ENCODE assay signal across 8 cellular contexts in genomic region chr11:35418847-35419712, GRCh38.
DNase-seq lines count a peak whose midpoint lies in the region; ATAC-seq, FAIRE-seq and TF ChIP-seq lines count a peak whose summit lies in the region.

TSS of gene SLC1A2 (minus strand) at chr11:35419558. CDS start at chr11:35418966, 592 bp downstream.

- H3K9me3 ChIP-seq in adipocyte (ENCODE audit: control insufficient read depth, low read length), result no peaks in the 10 kb centered on the region

- peaks cover 1% of the 10 kb centered on the region for H3K4me1 ChIP-seq in adipocyte (ENCODE audit: control insufficient read depth, insufficient read depth, low read length)

- ATAC-seq in HG03097 (IDR thresholded peaks at IDR 0.05; ENCODE audit: low FRiP score, unreplicated experiment), result no peak

- H3K4me3 ChIP-seq in LNCaP clone FGC (ENCODE audit: low read depth, low read length), result peak within 1 kb of the TSS; percentile 38
- H3K4me3 ChIP-seq in adipocyte (ENCODE audit: low read length), result peak within 1 kb of the TSS; percentile 81
- peak within 1 kb of the TSS; percentile 40 for H3K4me3 ChIP-seq in retinal pigment epithelial cell (ENCODE audit: low read length)

- peaks cover 5% of the 10 kb centered on the region for H3K27me3 ChIP-seq in adipocyte (replicated peaks; ENCODE audit: control insufficient read depth, insufficient read depth, low read length)

- peak within 1 kb of the TSS; percentile 61 for H3K9ac ChIP-seq in adipocyte (ENCODE audit: low read length)

- DNase-seq in D721Med (ENCODE audit: insufficient read length, low spot score), result peak; percentile 19
- DNase-seq in LNCaP clone FGC (ENCODE audit: low read depth), result no peak
- peak; percentile 65 for DNase-seq in adipocyte (ENCODE audit: low read depth)
- peak; percentile 40 for DNase-seq in hepatic stellate cell (ENCODE audit: low spot score)
- no peak for DNase-seq in retinal pigment epithelial cell (ENCODE audit: low read depth)
- no peak for DNase-seq in GF-D8 (lab: John Stamatoyannopoulos, UW)
- DNase-seq in HPDE6-E6E7 (ENCODE audit: extremely low spot score), result no peak

- TF ChIP-seq CTCF in D721Med (IDR thresholded peaks at IDR 0.05; ENCODE audit: insufficient read depth, missing control alignments) (no peak), LNCaP clone FGC (IDR thresholded peaks at IDR 0.05; ENCODE audit: control insufficient read depth, extremely low read depth, insufficient read depth) (no peak), retinal pigment epithelial cell (conservative IDR thresholded peaks at IDR 0.05; ENCODE audit: low read depth, low read length) (no peak)

- H3K36me3 ChIP-seq in adipocyte (ENCODE audit: control insufficient read depth, insufficient read depth, low read length, severe bottlenecking), result no peaks in the 10 kb centered on the region

- no peak for FAIRE-seq in D721Med (lab: Jason Lieb, UNC)

Comparison
In these comparisons a context has a peak if more than half of its experiments do, and no peak if none do; other contexts are left out.
1. DNase-seq: peak in D721Med (single experiment), adipocyte (single experiment) and hepatic stellate cell (single experiment); none in LNCaP clone FGC (single experiment), retinal pigment epithelial cell (single experiment), GF-D8 (single experiment) and HPDE6-E6E7 (single experiment).
2. Peak in every context shown above with its lines, with median percentiles within 50 percentile points of each other: H3K4me3 ChIP-seq.